Comparison of ENCODE assay signal across 9 cellular contexts in genomic region chr21:26844258-26845065, GRCh38. TPM values are rescaled to one million over a fixed set of nuclear protein-coding genes. Genes with fewer than 3 reads are reported as not detected.
A peak's percentile ranks its signal among the peaks of the same experiment; 100 is the strongest.
DNase-seq lines count a peak whose midpoint lies in the region; ATAC-seq and TF ChIP-seq lines count a peak whose summit lies in the region.
"Had no signal": no experiment of that assay in that cellular context is flagged by ENCODE, and none has a peak within 500 bp of the region (broad histone marks: within the 10 kb centered on the region; RNA-seq: fewer than 3 reads in every experiment).

No MANE protein-coding gene starts in this region.

- POLR2A ChIA-PET in AG04450 (lab: Yijun Ruan, JAX), result interaction anchor here (0.6 to 1.9 kb wide), 22 partner anchors 10 to 1928 kb away, joined by 3 to 9 read pairs (median 4); no protein-coding TSS in a partner anchor

- no peak overlapping the region for H2AFZ ChIP-seq in Karpas-422 (ENCODE audit: low read length)

- CTCF ChIA-PET in AG04450 (lab: Charles Lee), result interaction anchor here (0.9 to 1.7 kb wide), 4 partner anchors 10 to 1901 kb away, joined by 4 to 6 read pairs (median 5); no protein-coding TSS in a partner anchor

- H3K9me2 ChIP-seq in Karpas-422 (replicated peaks; ENCODE audit: insufficient read depth, low read length), result no peaks in the 10 kb centered on the region

- TF ChIP-seq CTCF in AG04450 (IDR thresholded peaks at IDR 0.05; ENCODE audit: low read depth, low read length) (peak; percentile 28; the same call in 1 of the 2 replicates), HFFc6 (IDR thresholded peaks at IDR 0.05) (peak; percentile 2; the same call in 1 of the 2 replicates), neural crest cell (conservative IDR thresholded peaks at IDR 0.05) (peak; percentile 33)

- no peak for ATAC-seq in HG02588 (IDR thresholded peaks at IDR 0.05; ENCODE audit: unreplicated experiment)

- peak overlapping the region; percentile 99 for H3K4me3 ChIP-seq in AG04450 (ENCODE audit: low read depth, low read length)
- H3K4me3 ChIP-seq in Karpas-422 (ENCODE audit: low read length), result no peak overlapping the region

- no peaks in the 10 kb centered on the region for H3K36me3 ChIP-seq in Karpas-422 (ENCODE audit: insufficient read depth, low read length)
- H3K36me3 ChIP-seq: neutrophil had no signal

- H3K9me3 ChIP-seq in AG04450 (ENCODE audit: control insufficient read depth, insufficient read depth, low read length) (no peaks in the 10 kb centered on the region; the same call in 1 of the 2 replicates), Karpas-422 (ENCODE audit: low read length) (peaks cover 8% of the 10 kb centered on the region; the same call in 1 of the 2 replicates)
- H3K9me3 ChIP-seq: neutrophil had no signal

- H3K9me3 Mint-ChIP-seq in HFFc6 (peaks cover 13% of the 10 kb centered on the region), neural crest cell (no peaks in the 10 kb centered on the region)

- H3K27me3 Mint-ChIP-seq in HFFc6 (ENCODE audit: insufficient read depth) (peaks cover 26% of the 10 kb centered on the region), neural crest cell (ENCODE audit: low read depth) (peaks cover 6% of the 10 kb centered on the region)

- peak overlapping the region; percentile 94 for H3K27ac ChIP-seq in AG04450 (ENCODE audit: low read depth, low read length)
- no peak overlapping the region for H3K27ac ChIP-seq in Karpas-422 (ENCODE audit: low read length)
- H3K27ac ChIP-seq: neutrophil had no signal

- H3K79me2 ChIP-seq in Karpas-422 (ENCODE audit: low read length), result no peaks in the 10 kb centered on the region

- H4K20me1 ChIP-seq in Karpas-422 (ENCODE audit: insufficient read depth, low read depth, low read length), result no peaks in the 10 kb centered on the region

- H3K36me3 Mint-ChIP-seq in HFFc6 (ENCODE audit: low read depth), result peaks cover 46% of the 10 kb centered on the region
- peaks cover 20% of the 10 kb centered on the region for H3K36me3 Mint-ChIP-seq in neural crest cell (ENCODE audit: low read depth)

- H3K4me2 ChIP-seq in Karpas-422 (ENCODE audit: low read depth, low read length, poor library complexity, severe bottlenecking), result no peak overlapping the region

- DNase-seq in AG04450 (ENCODE audit: low read depth, low spot score) (no peak), HFFc6 (peak; percentile 52), globus pallidus (ENCODE audit: low spot score) (peak; percentile 75), neural crest cell (ENCODE audit: low read depth, low spot score) (peak; percentile 40), Karpas-422 (no peak)
- DNase-seq in activated CD8-positive, alpha-beta memory T cell treated with anti-CD3 and anti-CD28 coated beads, Interleukin-2, amount 50 U/mL, for 48 hours, result peak; percentile 57
- DNase-seq in stimulated activated CD4-positive, alpha-beta T cell treated with anti-CD3 and anti-CD28 coated beads, Interleukin-1b, Interleukin-23, amount 100 ng/mL, for 48 hours, result no peak

- H3K4me3 Mint-ChIP-seq in HFFc6 (peak overlapping the region; percentile 94), neural crest cell (peak overlapping the region; percentile 96)

- no peak overlapping the region for H3K9ac ChIP-seq in Karpas-422 (ENCODE audit: low read length)

- H3K27me3 ChIP-seq in AG04450 (ENCODE audit: control insufficient read depth, insufficient read depth, low read length), result no peaks in the 10 kb centered on the region
- no peaks in the 10 kb centered on the region for H3K27me3 ChIP-seq in Karpas-422 (ENCODE audit: low read length)

- H3K27ac Mint-ChIP-seq in HFFc6, result peak overlapping the region; percentile 94
- peak overlapping the region; percentile 63 for H3K27ac Mint-ChIP-seq in neural crest cell (ENCODE audit: unreplicated experiment)

- peaks cover 47% of the 10 kb centered on the region for H3K4me1 Mint-ChIP-seq in HFFc6 (ENCODE audit: low read depth)
- peaks cover 63% of the 10 kb centered on the region for H3K4me1 Mint-ChIP-seq in neural crest cell

- no peaks in the 10 kb centered on the region for H3K4me1 ChIP-seq in Karpas-422 (ENCODE audit: low read length)

RNA-seq across cellular contexts. Expression of gene ADAMTS1, which starts 0.7 kb away (rescaled TPM):
- polyA plus RNA-seq in AG04450 (2011; rRNA removed), result 309 and 332 TPM in 2 replicates
- 817 and 976 TPM in 2 replicates for polyA minus RNA-seq in AG04450 (2011; rRNA and poly(A)+ RNA removed)
- total RNA-seq in HFFc6 (2021; fragmentation: NEBNext Ultra II Directional; extraction: Animal tissue kit (Norgen Biotek cat#: 25700)), result 100 to 1,000 TPM; 229 to 346 (median 292) TPM
- 31.9 and 35.9 TPM in 2 replicates for total RNA-seq in neural crest cell
- not detected in 2 replicates for total RNA-seq in Karpas-422 (2014; rRNA removed; shearing (Covaris generic); ENCODE audit: low replicate concordance)

Comparison
In these comparisons a context has a peak if more than half of its experiments do, and no peak if none do; other contexts are left out.
1. DNase-seq: peak in HFFc6 (single experiment), activated CD8-positive, alpha-beta memory T cell treated with anti-CD3 and anti-CD28 coated beads, Interleukin-2, amount 50 U/mL, for 48 hours (single experiment), globus pallidus (single experiment) and neural crest cell (single experiment); none in AG04450 (single experiment), Karpas-422 (single experiment) and stimulated activated CD4-positive, alpha-beta T cell treated with anti-CD3 and anti-CD28 coated beads, Interleukin-1b, Interleukin-23, amount 100 ng/mL, for 48 hours (single experiment).
2. RNA of gene ADAMTS1, which starts 0.7 kb away (total RNA-seq): 229 to 346 TPM in HFFc6 and 31.9 to 35.9 TPM in neural crest cell; not detected in Karpas-422; every median in the first group is over 10 times any median in the second.
3. Peak in every context shown above with its lines, with median percentiles within 50 percentile points of each other: CTCF ChIP-seq.